Comparison of ENCODE assay signal across 15 cellular contexts in genomic region chr10:125772112-125772863, GRCh38. TPM values are rescaled to one million over a fixed set of nuclear protein-coding genes. Genes with fewer than 3 reads are reported as not detected.
DNase-seq lines count a peak whose midpoint lies in the region; ATAC-seq, FAIRE-seq and TF ChIP-seq lines count a peak whose summit lies in the region.
"Had no signal": no experiment of that assay in that cellular context is flagged by ENCODE, and none has a peak within 500 bp of the region (broad histone marks: within the 10 kb centered on the region; RNA-seq: fewer than 3 reads in every experiment).

No MANE protein-coding gene starts in this region.

- no peaks in the 10 kb centered on the region for H3K9me3 ChIP-seq in K562 (replicated peaks; ENCODE audit: control insufficient read depth, insufficient read depth, low read depth, low read length)
- no peaks in the 10 kb centered on the region for H3K9me3 ChIP-seq in BE2C

- intact Hi-C loops in cardiac septum (cut with DNase I) (no loop called here), left cardiac atrium (cut with DNase I) (no loop called here), K562 (cut with micrococcal nuclease) (no loop called here)

- TF ChIP-seq RAD21 in K562 (CRISPR knock-in tag; conservative IDR thresholded peaks at IDR 0.05 in 1 of 2, IDR thresholded peaks at IDR 0.05 in 1 of 2): no peak

- peak overlapping the region; percentile 68 for H3K27ac Mint-ChIP-seq in nephron progenitor cell
- H3K27ac Mint-ChIP-seq: B cell had no signal

- H3K36me3 ChIP-seq in K562 (ENCODE audit: control insufficient read depth, insufficient read depth, low read length): no peaks in the 10 kb centered on the region
- H3K36me3 ChIP-seq in BE2C: no peaks in the 10 kb centered on the region

- CTCF ChIA-PET in K562 (lab: Yijun Ruan, JAX; ENCODE audit: low intra/inter-chr PET ratio): no interaction called here

- no peak overlapping the region for H3K4me3 ChIP-seq in K562
- H3K4me3 ChIP-seq in BE2C (ENCODE audit: low read depth, low read length): no peak overlapping the region

- TF ChIP-seq POLR2A in K562 (conservative IDR thresholded peaks at IDR 0.05): no peak

- no peak overlapping the region for H2AFZ ChIP-seq in K562 (ENCODE audit: low read depth, low read length)

- TF ChIP-seq CTCF in K562 (IDR thresholded peaks at IDR 0.05 in 2 of 3, conservative IDR thresholded peaks at IDR 0.05 in 1 of 3; ENCODE audit: insufficient read depth in 2 of 3, low read depth in 1 of 3, low read length in 3 of 3) (0 out of 6 replicates have a peak, but pooled peaks of 1 of the 3 experiments have one; percentile 9), nephron progenitor cell (IDR thresholded peaks at IDR 0.05) (no peak), BE2C (IDR thresholded peaks at IDR 0.05; ENCODE audit: low read depth, low read length) (no peak)

- no peak overlapping the region for H3K27ac ChIP-seq in K562 (ENCODE audit: extremely low read depth, low read depth, low read length)
- H3K27ac ChIP-seq: C4-2B, HL-60 had no signal

- peaks cover 0 to 13% of the 10 kb centered on the region in 2 experiments; a peak in 2 of 5 replicates for H3K4me1 ChIP-seq in K562 (replicated peaks in 1 of 2; ENCODE audit: control insufficient read depth in 2 of 2, insufficient read depth in 2 of 2, low read length in 2 of 2)
- H3K4me1 ChIP-seq in BE2C: no peaks in the 10 kb centered on the region

- H3K27me3 Mint-ChIP-seq in nephron progenitor cell (ENCODE audit: low read depth, poor library complexity): no peaks in the 10 kb centered on the region
- H3K27me3 Mint-ChIP-seq: B cell had no signal

- in situ Hi-C loops in K562 (cut with MboI): no loop called here

- POLR2A ChIA-PET in K562 (lab: Yijun Ruan, JAX): interaction anchor here (0.6 kb wide), 1 partner anchor 866 kb away, joined by 3 read pairs; no protein-coding TSS in a partner anchor

- H3K4me2 ChIP-seq in K562 (ENCODE audit: insufficient read depth, low read length): no peak overlapping the region

- FAIRE-seq in K562 (lab: Jason Lieb, UNC): no peak
- FAIRE-seq: GM19239, H1 had no signal

- H3K9me3 Mint-ChIP-seq in nephron progenitor cell: no peaks in the 10 kb centered on the region

- no peaks in the 10 kb centered on the region for H3K9me1 ChIP-seq in K562 (ENCODE audit: control insufficient read depth, insufficient read depth, low read length)

- peaks cover 8% of the 10 kb centered on the region for H3K4me1 Mint-ChIP-seq in nephron progenitor cell
- H3K4me1 Mint-ChIP-seq: B cell; CD4-positive, alpha-beta memory T cell had no signal

- no peak for TF ChIP-seq EP300 in K562 (IDR thresholded peaks at IDR 0.05; ENCODE audit: low read length)

- no peaks in the 10 kb centered on the region for H3K27me3 ChIP-seq in K562 (ENCODE audit: control insufficient read depth in 2 of 2, insufficient read depth in 2 of 2, low read length in 2 of 2)
- H3K27me3 ChIP-seq in BE2C: no peaks in the 10 kb centered on the region

- no peak overlapping the region for H3K9ac ChIP-seq in K562 (ENCODE audit: insufficient read depth in 1 of 2, low read depth in 2 of 2, low read length in 2 of 2)

- no peak overlapping the region for H3K4me3 Mint-ChIP-seq in nephron progenitor cell
- H3K4me3 Mint-ChIP-seq: B cell; CD4-positive, alpha-beta memory T cell had no signal

- peaks cover 2% of the 10 kb centered on the region for H3K36me3 Mint-ChIP-seq in nephron progenitor cell (ENCODE audit: low read depth)

- no peaks in the 10 kb centered on the region for H4K20me1 ChIP-seq in K562 (replicated peaks; ENCODE audit: control insufficient read depth, insufficient read depth, low read length)

- no peaks in the 10 kb centered on the region for H3K79me2 ChIP-seq in K562 (ENCODE audit: control insufficient read depth, insufficient read depth, low read length)

- peak; percentile 56 for DNase-seq in cardiac septum (ENCODE audit: low spot score)
- no peak for DNase-seq in left cardiac atrium
- DNase-seq in K562 (ENCODE audit: extremely low read depth in 1 of 4, low spot score in 3 of 4): no peak
- DNase-seq in nephron progenitor cell: no peak
- no peak for DNase-seq in BE2C
- DNase-seq in NCI-H1092 (lab: John Stamatoyannopoulos, UW): no peak
- no peak for DNase-seq in T-helper 2 cell
- DNase-seq: CD4-positive, alpha-beta memory T cell; GF-D8 had no signal

- 53% methylated on average over 25 of the region's 28 CpGs for WGBS in K562 (ENCODE audit: insufficient coverage, low coverage, missing lambda C conversion rate)

- ATAC-seq in left cardiac atrium: no peak
- ATAC-seq in K562: peak; percentile 58

- BruUV-seq in K562 (replicated peaks; lab: Mats Ljungman, UMichigan): no TSS peak

RNA-seq across cellular contexts. Expression of gene MMP21, which starts 3.3 kb away (rescaled TPM):
- not detected for total RNA-seq in cardiac septum
- under 1 TPM; 0.34 to 0.38 TPM for total RNA-seq in left cardiac atrium
- not detected in 2 replicates for total RNA-seq in K562 (2011; cell fraction: chromatin; rRNA removed; ENCODE audit: low replicate concordance)
- total RNA-seq in K562 (2011; cell fraction: nucleolus; rRNA removed): not detected in 2 replicates
- total RNA-seq in K562 (2011; cell fraction: nucleoplasm; rRNA removed): not detected in 2 replicates
- total RNA-seq in K562 (2014; rRNA removed): not detected in 2 replicates
- total RNA-seq in K562 (2014; rRNA removed; fragmentation: Illumina TruSeq; extraction: Trizol): not detected in 2 replicates
- total RNA-seq in K562 (2015; rRNA removed; fragmentation: Illumina TruSeq; extraction: Trizol): not detected in 2 replicates
- total RNA-seq in K562 (2021): not detected in 2 replicates
- not detected in 2 replicates for polyA plus RNA-seq in K562 (2011; rRNA removed)
- not detected in 2 replicates for polyA plus RNA-seq in K562 (2011; cell fraction: cytosol; rRNA removed)
- not detected in 2 replicates for polyA plus RNA-seq in K562 (2011; cell fraction: nucleus; rRNA removed)
- not detected in 2 replicates for polyA plus RNA-seq in K562 (2012)
- not detected in 2 replicates for polyA plus RNA-seq in K562 (2014; fragmentation: Illumina TruSeq; extraction: Trizol)
- not detected for polyA plus RNA-seq in K562 (2014; fragmentation: Nextera tagmentation; extraction: Ambion mirVana)
- not detected in 2 replicates for polyA plus RNA-seq in K562 (2014; rRNA removed)
- polyA minus RNA-seq in K562 (2011; rRNA and poly(A)+ RNA removed): not detected in 2 replicates
- polyA minus RNA-seq in K562 (2011; cell fraction: cytosol; rRNA and poly(A)+ RNA removed): not detected in 2 replicates
- polyA minus RNA-seq in K562 (2011; cell fraction: nucleus; rRNA and poly(A)+ RNA removed): not detected in 2 replicates
- not detected for polyA plus RNA-seq in BE2C (2012; ENCODE audit: insufficient read depth, insufficient read length, low read depth)
- total RNA-seq: A172, H1 had no signal
- polyA plus RNA-seq: CD4-positive, alpha-beta memory T cell; H1 had no signal

RNA-seq across cellular contexts. Expression of gene UROS, which starts 50.8 kb away (rescaled TPM):
- 69.5 TPM for total RNA-seq in cardiac septum
- total RNA-seq in left cardiac atrium: 10 to 100 TPM; 59.5 to 68.5 TPM
- 96.8 and 104 TPM in 2 replicates for total RNA-seq in K562 (2011; cell fraction: chromatin; rRNA removed; ENCODE audit: low replicate concordance)
- total RNA-seq in K562 (2011; cell fraction: nucleolus; rRNA removed): 51.7 and 55.7 TPM in 2 replicates
- 66.6 and 87.0 TPM in 2 replicates for total RNA-seq in K562 (2011; cell fraction: nucleoplasm; rRNA removed)
- total RNA-seq in K562 (2014; rRNA removed): 31.3 and 32.3 TPM in 2 replicates
- 34.6 and 38.2 TPM in 2 replicates for total RNA-seq in K562 (2014; rRNA removed; fragmentation: Illumina TruSeq; extraction: Trizol)
- total RNA-seq in K562 (2015; rRNA removed; fragmentation: Illumina TruSeq; extraction: Trizol): 21.5 and 22.2 TPM in 2 replicates
- total RNA-seq in K562 (2021): 31.9 and 32.8 TPM in 2 replicates
- polyA plus RNA-seq in K562 (2011; rRNA removed): 28.8 and 39.1 TPM in 2 replicates
- polyA plus RNA-seq in K562 (2011; cell fraction: cytosol; rRNA removed): 23.8 and 43.0 TPM in 2 replicates
- 40.2 and 71.6 TPM in 2 replicates for polyA plus RNA-seq in K562 (2011; cell fraction: nucleus; rRNA removed)
- polyA plus RNA-seq in K562 (2012): 19.8 and 25.4 TPM in 2 replicates
- 32.1 and 34.6 TPM in 2 replicates for polyA plus RNA-seq in K562 (2014; fragmentation: Illumina TruSeq; extraction: Trizol)
- polyA plus RNA-seq in K562 (2014; fragmentation: Nextera tagmentation; extraction: Ambion mirVana): 1 to 10 TPM; 6.4 to 9.6 TPM
- polyA plus RNA-seq in K562 (2014; rRNA removed): 32.8 and 34.5 TPM in 2 replicates
- polyA minus RNA-seq in K562 (2011; rRNA and poly(A)+ RNA removed): 27.2 and 36.0 TPM in 2 replicates
- polyA minus RNA-seq in K562 (2011; cell fraction: cytosol; rRNA and poly(A)+ RNA removed): 12.6 and 14.4 TPM in 2 replicates
- polyA minus RNA-seq in K562 (2011; cell fraction: nucleus; rRNA and poly(A)+ RNA removed): 29.9 and 31.3 TPM in 2 replicates
- polyA plus RNA-seq in BE2C (2012; ENCODE audit: insufficient read depth, insufficient read length, low read depth): 41.5 TPM

RNA-seq across cellular contexts. Expression of gene BCCIP, which starts 51.1 kb away (rescaled TPM):
- total RNA-seq in cardiac septum (41.8 TPM), left cardiac atrium (10 to 100 TPM; 34.8 to 51.1 TPM), K562 (2014; rRNA removed) (95.1 and 113 TPM in 2 replicates), K562 (2014; rRNA removed; fragmentation: Illumina TruSeq; extraction: Trizol) (163 and 182 TPM in 2 replicates), K562 (2015; rRNA removed; fragmentation: Illumina TruSeq; extraction: Trizol) (126 and 145 TPM in 2 replicates), K562 (2021) (118 TPM in 2 replicates)
- 25.5 and 70.4 TPM in 2 replicates for total RNA-seq in K562 (2011; cell fraction: chromatin; rRNA removed; ENCODE audit: low replicate concordance)
- 19.0 and 19.3 TPM in 2 replicates for total RNA-seq in K562 (2011; cell fraction: nucleolus; rRNA removed)
- 39.4 and 41.1 TPM in 2 replicates for total RNA-seq in K562 (2011; cell fraction: nucleoplasm; rRNA removed)
- polyA plus RNA-seq in K562 (2011; rRNA removed) (84.5 and 134 TPM in 2 replicates), K562 (2014; fragmentation: Illumina TruSeq; extraction: Trizol) (151 and 183 TPM in 2 replicates), K562 (2014; fragmentation: Nextera tagmentation; extraction: Ambion mirVana) (100 to 1,000 TPM; 169 to 204 TPM), K562 (2014; rRNA removed) (146 and 176 TPM in 2 replicates)
- 15.5 and 31.5 TPM in 2 replicates for polyA plus RNA-seq in K562 (2011; cell fraction: cytosol; rRNA removed)
- polyA plus RNA-seq in K562 (2011; cell fraction: nucleus; rRNA removed): 21.5 and 29.9 TPM in 2 replicates
- 47.4 and 103 TPM in 2 replicates for polyA plus RNA-seq in K562 (2012)
- polyA minus RNA-seq in K562 (2011; rRNA and poly(A)+ RNA removed): 76.7 and 84.5 TPM in 2 replicates
- 21.6 and 32.6 TPM in 2 replicates for polyA minus RNA-seq in K562 (2011; cell fraction: cytosol; rRNA and poly(A)+ RNA removed)
- 28.8 and 53.0 TPM in 2 replicates for polyA minus RNA-seq in K562 (2011; cell fraction: nucleus; rRNA and poly(A)+ RNA removed)
- 93.3 TPM for polyA plus RNA-seq in BE2C (2012; ENCODE audit: insufficient read depth, insufficient read length, low read depth)

RNA-seq across cellular contexts. Expression of gene EDRF1, which starts 52.8 kb away (rescaled TPM):
- total RNA-seq in cardiac septum: 8.6 TPM
- 10 to 100 TPM; 11.7 to 12.7 TPM for total RNA-seq in left cardiac atrium
- 28.4 and 76.8 TPM in 2 replicates for total RNA-seq in K562 (2011; cell fraction: chromatin; rRNA removed; ENCODE audit: low replicate concordance)
- total RNA-seq in K562 (2011; cell fraction: nucleolus; rRNA removed): 15.5 and 17.1 TPM in 2 replicates
- 28.5 and 38.2 TPM in 2 replicates for total RNA-seq in K562 (2011; cell fraction: nucleoplasm; rRNA removed)
- total RNA-seq in K562 (2014; rRNA removed): 14.9 and 16.8 TPM in 2 replicates
- 22.9 and 23.8 TPM in 2 replicates for total RNA-seq in K562 (2014; rRNA removed; fragmentation: Illumina TruSeq; extraction: Trizol)
- 23.8 and 24.0 TPM in 2 replicates for total RNA-seq in K562 (2015; rRNA removed; fragmentation: Illumina TruSeq; extraction: Trizol)
- total RNA-seq in K562 (2021): 18.6 and 18.9 TPM in 2 replicates
- polyA plus RNA-seq in K562 (2011; rRNA removed): 23.9 and 26.0 TPM in 2 replicates
- polyA plus RNA-seq in K562 (2011; cell fraction: cytosol; rRNA removed): 4.9 and 10.6 TPM in 2 replicates
- 32.1 and 39.0 TPM in 2 replicates for polyA plus RNA-seq in K562 (2011; cell fraction: nucleus; rRNA removed)
- 12.5 and 14.2 TPM in 2 replicates for polyA plus RNA-seq in K562 (2012)
- 17.1 and 18.5 TPM in 2 replicates for polyA plus RNA-seq in K562 (2014; fragmentation: Illumina TruSeq; extraction: Trizol)
- 1 to 10 TPM; 7.6 to 9.9 TPM for polyA plus RNA-seq in K562 (2014; fragmentation: Nextera tagmentation; extraction: Ambion mirVana)
- polyA plus RNA-seq in K562 (2014; rRNA removed): 24.0 and 24.8 TPM in 2 replicates
- 25.7 and 26.4 TPM in 2 replicates for polyA minus RNA-seq in K562 (2011; rRNA and poly(A)+ RNA removed)
- polyA minus RNA-seq in K562 (2011; cell fraction: cytosol; rRNA and poly(A)+ RNA removed): 13.6 and 13.7 TPM in 2 replicates
- 19.1 and 25.8 TPM in 2 replicates for polyA minus RNA-seq in K562 (2011; cell fraction: nucleus; rRNA and poly(A)+ RNA removed)
- polyA plus RNA-seq in BE2C (2012; ENCODE audit: insufficient read depth, insufficient read length, low read depth): 26.2 TPM
